9 cellular contexts compared by ENCODE assay signal in the genomic region with DNA sequence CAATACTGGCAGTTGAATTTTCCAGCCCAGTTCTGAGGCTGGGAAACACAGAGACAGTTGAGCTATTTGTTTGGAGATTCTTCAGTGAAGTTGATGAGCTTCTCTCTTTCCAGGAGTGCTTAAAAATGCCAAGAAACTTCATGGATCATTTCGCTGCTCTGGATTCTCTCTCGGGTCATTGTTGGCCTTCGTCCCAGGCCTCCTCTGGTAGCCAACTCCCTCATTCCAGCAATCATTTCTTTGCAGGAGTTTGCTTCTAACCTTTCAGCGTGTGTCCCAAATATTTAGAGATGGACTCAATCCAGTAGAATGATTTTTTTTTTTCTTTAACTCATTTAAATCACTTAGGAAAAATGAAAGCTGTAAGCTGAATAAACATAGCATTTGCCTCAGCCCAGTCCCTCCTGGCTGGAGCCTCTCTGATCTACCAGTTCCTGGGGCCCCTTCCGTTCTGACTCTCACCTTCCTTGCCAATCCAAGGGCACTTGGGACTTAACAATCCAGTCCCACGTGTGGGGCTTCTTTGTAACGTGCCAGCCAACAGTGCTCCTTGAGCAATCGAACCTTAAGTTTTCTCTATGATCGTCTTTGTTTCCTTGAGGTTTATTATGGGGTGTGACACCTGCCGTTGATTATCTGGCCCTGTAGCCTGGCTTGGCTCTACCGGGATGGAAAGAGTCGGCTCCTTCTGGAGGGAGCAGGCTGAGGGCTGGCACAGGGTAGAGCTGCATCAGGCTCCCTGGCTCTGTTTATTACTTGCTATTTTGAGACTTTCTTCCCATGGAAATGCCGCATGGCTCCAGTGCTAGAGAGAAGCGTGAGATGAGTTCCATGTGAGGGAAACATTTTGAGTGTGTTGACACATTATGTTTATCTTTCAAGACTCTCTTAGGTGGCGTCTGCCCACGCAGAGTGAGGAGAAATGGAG.
DNase-seq lines count a peak whose midpoint lies in the region; ATAC-seq and TF ChIP-seq lines count a peak whose summit lies in the region.
"Had no signal": no experiment of that assay in that cellular context is flagged by ENCODE, and none has a peak within 500 bp of the region (broad histone marks: within the 10 kb centered on the region; RNA-seq: fewer than 3 reads in every experiment).

No MANE protein-coding gene starts in this region.

- CTCF ChIA-PET in AG04449 (lab: Yijun Ruan, JAX): no interaction called here

- peaks cover 2% of the 10 kb centered on the region for H3K27me3 Mint-ChIP-seq in osteocyte (ENCODE audit: unreplicated experiment)
- peaks cover 5% of the 10 kb centered on the region for H3K27me3 Mint-ChIP-seq in progenitor cell of endocrine pancreas

- POLR2A ChIA-PET in AG04449 (lab: Yijun Ruan, JAX): no interaction called here

- H3K27ac Mint-ChIP-seq in osteocyte (ENCODE audit: unreplicated experiment): peak overlapping the region; percentile 82
- no peak overlapping the region for H3K27ac Mint-ChIP-seq in progenitor cell of endocrine pancreas

- H3K27me3 ChIP-seq in gastroesophageal sphincter: no peaks in the 10 kb centered on the region

- TF ChIP-seq POLR2A in gastroesophageal sphincter (IDR thresholded peaks at IDR 0.05): no peak

- H3K27ac ChIP-seq in gastroesophageal sphincter: peak overlapping the region; percentile 75 to 88 (median 79)

- no peaks in the 10 kb centered on the region for H3K9me3 ChIP-seq in gastroesophageal sphincter

- H3K4me3 ChIP-seq in AG04449 (ENCODE audit: low read depth, low read length) (no peak overlapping the region), gastroesophageal sphincter (peak overlapping the region in 1 of 2 donors; percentile 19)

- H3K9me3 Mint-ChIP-seq in osteocyte (ENCODE audit: unreplicated experiment) (no peaks in the 10 kb centered on the region), progenitor cell of endocrine pancreas (ENCODE audit: low read depth) (no peaks in the 10 kb centered on the region)

- no peak for TF ChIP-seq CTCF in AG04449 (IDR thresholded peaks at IDR 0.05; ENCODE audit: insufficient read depth, low read length, missing control alignments)
- TF ChIP-seq CTCF in gastroesophageal sphincter (IDR thresholded peaks at IDR 0.05): no peak
- no peak for TF ChIP-seq CTCF in osteocyte (IDR thresholded peaks at IDR 0.05)
- no peak for TF ChIP-seq CTCF in progenitor cell of endocrine pancreas (IDR thresholded peaks at IDR 0.05; ENCODE audit: unreplicated experiment)

- peak; percentile 80 for ATAC-seq in gastroesophageal sphincter
- ATAC-seq: HCT116 had no signal

- no peak overlapping the region for H3K4me3 Mint-ChIP-seq in osteocyte (ENCODE audit: unreplicated experiment)
- H3K4me3 Mint-ChIP-seq in progenitor cell of endocrine pancreas (ENCODE audit: low read depth): no peak overlapping the region

- DNase-seq in AG04449 (ENCODE audit: low read depth, low spot score) (peak; percentile 26), amniotic epithelial cell (ENCODE audit: low read depth) (peak; percentile 13), osteocyte (ENCODE audit: extremely low spot score, unreplicated experiment) (no peak), NCI-H510A (lab: John Stamatoyannopoulos, UW) (no peak), progenitor cell of endocrine pancreas (ENCODE audit: low spot score, unreplicated experiment) (no peak), NCI-H524 (lab: John Stamatoyannopoulos, UW) (no peak)
- DNase-seq in activated effector memory CD4-positive, alpha-beta T cell treated with anti-CD3 and anti-CD28 coated beads, Interleukin-2, amount 50 U/mL, for 16 hours: no peak

- H3K36me3 ChIP-seq in gastroesophageal sphincter: no peaks in the 10 kb centered on the region

- H3K4me1 Mint-ChIP-seq in osteocyte (ENCODE audit: unreplicated experiment) (peaks cover 35% of the 10 kb centered on the region), progenitor cell of endocrine pancreas (ENCODE audit: low read depth) (peaks cover 6% of the 10 kb centered on the region)

- TF ChIP-seq EP300 in gastroesophageal sphincter (IDR thresholded peaks at IDR 0.05): no peak

- WGBS in gastroesophageal sphincter (ENCODE audit: low coverage in 1 of 2), 2 donors: 8 to 10% methylated on average over 8 to 9 of the region's 16 CpGs

- H3K36me3 Mint-ChIP-seq in osteocyte (ENCODE audit: unreplicated experiment) (no peaks in the 10 kb centered on the region), progenitor cell of endocrine pancreas (ENCODE audit: insufficient read depth) (no peaks in the 10 kb centered on the region)

- H3K4me1 ChIP-seq in gastroesophageal sphincter: peaks cover 0 to 31% (median 0%) of the 10 kb centered on the region in 3 donors

Comparison
In these comparisons a context has a peak if more than half of its experiments do, and no peak if none do; other contexts are left out.
1. DNase-seq: peak in AG04449 (single experiment) and amniotic epithelial cell (single experiment); none in osteocyte (single experiment), NCI-H510A (single experiment), progenitor cell of endocrine pancreas (single experiment), activated effector memory CD4-positive, alpha-beta T cell treated with anti-CD3 and anti-CD28 coated beads, Interleukin-2, amount 50 U/mL, for 16 hours (single experiment) and NCI-H524 (0 of 2).